ENCODE assay signal across 8 cellular contexts in genomic region chr15:63189955-63190691, GRCh38. TPM values are rescaled to one million over a fixed set of nuclear protein-coding genes. Genes with fewer than 3 reads are reported as not detected.
DNase-seq lines count a peak whose midpoint lies in the region; ATAC-seq and TF ChIP-seq lines count a peak whose summit lies in the region.

No MANE protein-coding gene starts in this region.

- H3K4me1 Mint-ChIP-seq in activated B cell treated with CpG ODN at 0.5 μM for 24 hours, result peaks cover 66% of the 10 kb centered on the region
- H3K4me1 Mint-ChIP-seq in stimulated activated naive B cell treated with anti-CD40 and anti-IgM and Interleukin-4, amounts not matched to agents 10 μg/mL and 1 μg/mL and 100 μg/mL, for 72 hours, result peaks cover 35 to 63% of the 10 kb centered on the region in 2 donors

- peak overlapping the region; percentile 95 for H3K27ac Mint-ChIP-seq in activated B cell treated with CpG ODN at 0.5 μM for 24 hours
- peak overlapping the region; percentile 94 for H3K27ac Mint-ChIP-seq in stimulated activated naive B cell treated with anti-CD40 and anti-IgM and Interleukin-4, amounts not matched to agents 10 μg/mL and 1 μg/mL and 100 μg/mL, for 72 hours

- intact Hi-C loops in activated B cell treated with CpG ODN at 0.5 μM for 24 hours (cut with micrococcal nuclease), result loop anchor here (1.0 to 10.0 kb wide), 8 partner anchors 33 to 1705 kb away; partner anchors contain the start of genes APH1B, LACTB, RPS27L and USP3

- CTCF ChIA-PET in AG04449 (lab: Yijun Ruan, JAX), result interaction anchor here (1.0 kb wide), 1 partner anchor 43 kb away, joined by 3 read pairs; no protein-coding TSS in a partner anchor
- CTCF ChIA-PET in activated B cell treated with CpG ODN at 0.5 μM for 24 hours (lab: Charles Lee), result no interaction called here

- peak; percentile 1 for ATAC-seq in activated B cell treated with CpG ODN at 0.5 μM for 24 hours (ENCODE audit: low read depth)
- ATAC-seq in stimulated activated naive B cell treated with anti-CD40 and anti-IgM and Interleukin-4, amounts not matched to agents 10 μg/mL and 1 μg/mL and 100 μg/mL, for 72 hours (replicated peaks), result no peak

- no peak for DNase-seq in AG04449 (ENCODE audit: low read depth, low spot score)
- no peak for DNase-seq in HFF-Myc (ENCODE audit: extremely low read depth, low read depth)
- DNase-seq in activated B cell treated with CpG ODN at 0.5 μM for 24 hours, result no peak
- DNase-seq in stimulated activated naive B cell treated with anti-CD40 and anti-IgM and Interleukin-4, amounts not matched to agents 10 μg/mL and 1 μg/mL and 100 μg/mL, for 72 hours, result no peak
- DNase-seq in NCI-H2227 treated with DMSO at 0.1 percent for 48 hours (lab: John Stamatoyannopoulos, UW), result no peak
- DNase-seq in midbrain (lab: John Stamatoyannopoulos, UW), result no peak
- DNase-seq in SK-N-DZ (ENCODE audit: low spot score), result no peak

- peak overlapping the region; percentile 88 for H3K4me3 ChIP-seq in AG04449 (ENCODE audit: low read depth, low read length)
- peak overlapping the region; percentile 67 for H3K4me3 ChIP-seq in HFF-Myc (replicated peaks; ENCODE audit: low read depth, low read length)
- peak overlapping the region; percentile 73 for H3K4me3 ChIP-seq in iPS-11a (ENCODE audit: low read depth, low read length)

- peaks cover 22% of the 10 kb centered on the region for H3K36me3 Mint-ChIP-seq in activated B cell treated with CpG ODN at 0.5 μM for 24 hours (ENCODE audit: low read depth)
- H3K36me3 Mint-ChIP-seq in stimulated activated naive B cell treated with anti-CD40 and anti-IgM and Interleukin-4, amounts not matched to agents 10 μg/mL and 1 μg/mL and 100 μg/mL, for 72 hours, result peaks cover 20 to 29% of the 10 kb centered on the region in 2 donors

- TF ChIP-seq CTCF in AG04449 (IDR thresholded peaks at IDR 0.05; ENCODE audit: insufficient read depth, low read length, missing control alignments) (no peak), HFF-Myc (IDR thresholded peaks at IDR 0.05; ENCODE audit: low read depth, low read length, missing control alignments) (no peak), activated B cell treated with CpG ODN at 0.5 μM for 24 hours (IDR thresholded peaks at IDR 0.05) (no peak)

- no peaks in the 10 kb centered on the region for H3K27me3 Mint-ChIP-seq in activated B cell treated with CpG ODN at 0.5 μM for 24 hours
- H3K27me3 Mint-ChIP-seq in stimulated activated naive B cell treated with anti-CD40 and anti-IgM and Interleukin-4, amounts not matched to agents 10 μg/mL and 1 μg/mL and 100 μg/mL, for 72 hours, result no peaks in the 10 kb centered on the region

- H3K4me3 Mint-ChIP-seq in activated B cell treated with CpG ODN at 0.5 μM for 24 hours, result peak overlapping the region; percentile 96
- peak overlapping the region; percentile 94 to 95 for H3K4me3 Mint-ChIP-seq in stimulated activated naive B cell treated with anti-CD40 and anti-IgM and Interleukin-4, amounts not matched to agents 10 μg/mL and 1 μg/mL and 100 μg/mL, for 72 hours

- no peaks in the 10 kb centered on the region for H3K9me3 Mint-ChIP-seq in activated B cell treated with CpG ODN at 0.5 μM for 24 hours
- H3K9me3 Mint-ChIP-seq in stimulated activated naive B cell treated with anti-CD40 and anti-IgM and Interleukin-4, amounts not matched to agents 10 μg/mL and 1 μg/mL and 100 μg/mL, for 72 hours, result no peaks in the 10 kb centered on the region

- POLR2A ChIA-PET in AG04449 (lab: Yijun Ruan, JAX), result interaction anchor here (0.5 kb wide), 1 partner anchor 407 kb away, joined by 3 read pairs; the partner anchor contains the start of gene FBXL22
- POLR2A ChIA-PET in activated B cell treated with CpG ODN at 0.5 μM for 24 hours (lab: Charles Lee), result interaction anchor here (1.0 to 4.7 kb wide), 9 partner anchors 23 to 87 kb away, joined by 4 to 37 read pairs (median 11); partner anchors contain the start of genes APH1B, LACTB and RPS27L

RNA-seq across cellular contexts. Expression of gene RAB8B, which starts 0.7 kb away (rescaled TPM):
- total RNA-seq in activated B cell treated with CpG ODN at 0.5 μM for 24 hours, result 93.1 and 94.4 TPM in 2 replicates
- 16.8 and 17.2 TPM in 2 replicates for polyA plus RNA-seq in SK-N-DZ (2014; cell fraction: cytosol; rRNA removed)
- 10.5 and 11.0 TPM in 2 replicates for polyA plus RNA-seq in SK-N-DZ (2014; cell fraction: nucleus; rRNA removed)

RNA-seq across cellular contexts. Expression of gene RPS27L, which starts 32.8 kb away (rescaled TPM):
- 70.8 and 74.9 TPM in 2 replicates for total RNA-seq in activated B cell treated with CpG ODN at 0.5 μM for 24 hours
- 38.8 and 44.2 TPM in 2 replicates for polyA plus RNA-seq in SK-N-DZ (2014; cell fraction: cytosol; rRNA removed)
- 36.0 and 47.6 TPM in 2 replicates for polyA plus RNA-seq in SK-N-DZ (2014; cell fraction: nucleus; rRNA removed)
